Comparison of ENCODE assay signal across 8 cellular contexts in genomic region chr5:141338538-141339306, GRCh38. TPM values are rescaled to one million over a fixed set of nuclear protein-coding genes. Genes with fewer than 3 reads are reported as not detected.
DNase-seq lines count a peak whose midpoint lies in the region; ATAC-seq and TF ChIP-seq lines count a peak whose summit lies in the region.

TSS of gene PCDHGA2 (plus strand) at chr5:141338760.

- BruUV-seq in MCF 10A (replicated peaks; lab: Mats Ljungman, UMichigan) = no TSS peak

- H3K27me3 ChIP-seq in CD8-positive, alpha-beta T cell (ENCODE audit: insufficient read depth, low read length) = peaks cover 20% of the 10 kb centered on the region

- TF ChIP-seq CTCF in MCF 10A (IDR thresholded peaks at IDR 0.05; ENCODE audit: unreplicated experiment) = peak; percentile 30
- no peak for TF ChIP-seq CTCF in lower leg skin (IDR thresholded peaks at IDR 0.05)
- TF ChIP-seq CTCF in CD8-positive, alpha-beta T cell (IDR thresholded peaks at IDR 0.05) = no peak

- no peaks in the 10 kb centered on the region for H3K4me1 ChIP-seq in CD8-positive, alpha-beta T cell (ENCODE audit: insufficient read depth, low read length)

- no peaks in the 10 kb centered on the region for H3K36me3 ChIP-seq in CD8-positive, alpha-beta T cell (ENCODE audit: insufficient read depth, low read length)

- H3K27ac ChIP-seq in CD8-positive, alpha-beta T cell (ENCODE audit: low read depth, low read length) = no peak within 1 kb of the TSS

- H3K4me3 Mint-ChIP-seq in MCF 10A (ENCODE audit: unreplicated experiment) = peak within 1 kb of the TSS; percentile 30
- H3K4me3 Mint-ChIP-seq in CD8-positive, alpha-beta T cell = no peak within 1 kb of the TSS

- no peaks in the 10 kb centered on the region for H3K27me3 Mint-ChIP-seq in MCF 10A (ENCODE audit: insufficient read depth, unreplicated experiment)
- H3K27me3 Mint-ChIP-seq in CD8-positive, alpha-beta T cell (ENCODE audit: low read depth) = peaks cover 61% of the 10 kb centered on the region

- CTCF ChIA-PET in MCF 10A (lab: Yijun Ruan, JAX) = interaction anchor here (0.6 to 1.4 kb wide), 8 partner anchors 8 to 377 kb away, joined by 3 to 8 read pairs (median 4); partner anchors contain the start of genes PCDHB10 and TAF7
- CTCF ChIA-PET in CD8-positive, alpha-beta T cell (lab: Charles Lee) = interaction anchor here (0.8 to 2.8 kb wide), 4 partner anchors 14 to 186 kb away, joined by 3 to 9 read pairs (median 4); no protein-coding TSS in a partner anchor

- H3K36me3 Mint-ChIP-seq in MCF 10A (ENCODE audit: insufficient read depth, unreplicated experiment) = peaks cover 4% of the 10 kb centered on the region
- peaks cover 11% of the 10 kb centered on the region for H3K36me3 Mint-ChIP-seq in CD8-positive, alpha-beta T cell

- TF ChIP-seq POLR2A in lower leg skin (IDR thresholded peaks at IDR 0.05) = no peak

- intact Hi-C loops in MCF 10A (cut with micrococcal nuclease) (no loop called here), lower leg skin (cut with DNase I; ENCODE audit: low total_unique reads) (no loop called here)
- intact Hi-C loops in CD8-positive, alpha-beta T cell (cut with DNase I, micrococcal nuclease) = no loop called here

- ATAC-seq in HG02759 (IDR thresholded peaks at IDR 0.05; ENCODE audit: unreplicated experiment) = peak; percentile 72
- ATAC-seq in CD8-positive, alpha-beta T cell = no peak

- H3K9me3 Mint-ChIP-seq in MCF 10A (ENCODE audit: unreplicated experiment) = peaks cover 57% of the 10 kb centered on the region
- peaks cover 55% of the 10 kb centered on the region for H3K9me3 Mint-ChIP-seq in CD8-positive, alpha-beta T cell

- DNase-seq in AG20443 (ENCODE audit: low spot score) = peak; percentile 55
- peak; percentile 34 for DNase-seq in MCF 10A (ENCODE audit: unreplicated experiment)
- DNase-seq in lower leg skin (ENCODE audit: low spot score in 2 of 2) = no peak
- DNase-seq in activated CD4-positive, alpha-beta T cell treated with anti-CD3 and anti-CD28 coated beads, Interleukin-2, amount 50 U/mL, for 1 hour = no peak
- no peak for DNase-seq in NCI-H187 (lab: John Stamatoyannopoulos, UW)
- DNase-seq in activated gamma-delta T cell (lab: John Stamatoyannopoulos, UW) = no peak
- DNase-seq in CD8-positive, alpha-beta T cell = no peak

- peaks cover 6% of the 10 kb centered on the region for H3K9me3 ChIP-seq in CD8-positive, alpha-beta T cell (ENCODE audit: low read length)

- H3K4me1 Mint-ChIP-seq in MCF 10A (ENCODE audit: insufficient read depth, unreplicated experiment) = no peaks in the 10 kb centered on the region
- no peaks in the 10 kb centered on the region for H3K4me1 Mint-ChIP-seq in CD8-positive, alpha-beta T cell (ENCODE audit: low read depth)

- H3K27ac Mint-ChIP-seq in MCF 10A (ENCODE audit: low read depth, unreplicated experiment) = no peak within 1 kb of the TSS
- no peak within 1 kb of the TSS for H3K27ac Mint-ChIP-seq in CD8-positive, alpha-beta T cell

- POLR2A ChIA-PET in MCF 10A (lab: Yijun Ruan, JAX) = interaction anchor here (0.9 kb wide), 1 partner anchor 18 kb away, joined by 3 read pairs; the partner anchor contains the start of gene TAF7
- POLR2A ChIA-PET in CD8-positive, alpha-beta T cell (lab: Charles Lee) = no interaction called here

- 7 to 15% methylated on average over 27 of the region's 27 CpGs for WGBS in lower leg skin, 2 donors

- peak within 1 kb of the TSS; percentile 14 for H3K4me3 ChIP-seq in lower leg skin (ENCODE audit: low read depth, poor library complexity, severe bottlenecking)
- no peak within 1 kb of the TSS for H3K4me3 ChIP-seq in CD8-positive, alpha-beta T cell (ENCODE audit: low read depth, low read length)

RNA-seq across cellular contexts. Expression of gene PCDHGA2, which starts in this region (rescaled TPM):
- total RNA-seq in MCF 10A (2022) = 0.32 and 0.33 TPM in 2 replicates
- total RNA-seq in lower leg skin = 1 to 10 TPM; 1.4 to 5.3 (median 1.9) TPM
- total RNA-seq in CD8-positive, alpha-beta T cell = not detected

Comparison
In these comparisons a context has a peak if more than half of its experiments do, and no peak if none do; other contexts are left out.
1. Peak in DNase-seq in MCF 10A; RNA of the gene not detected or under 1 TPM.